8 cellular contexts compared by ENCODE assay signal in genomic region chr3:131380830-131381444, GRCh38. TPM values are rescaled to one million over a fixed set of nuclear protein-coding genes. Genes with fewer than 3 reads are reported as not detected.
DNase-seq lines count a peak whose midpoint lies in the region; ATAC-seq and TF ChIP-seq lines count a peak whose summit lies in the region.
"Not testable (repeated sequence)": the region's sequence is repeated elsewhere in the genome, so short reads cannot be mapped to it uniquely, and the experiment has no call there.

No MANE protein-coding gene starts in this region.

- H3K27ac ChIP-seq in A673 (ENCODE audit: low read depth, low read length, poor library complexity, severe bottlenecking): not testable (repeated sequence)
- H3K27ac ChIP-seq in epithelial cell of prostate (peak overlapping the region; percentile 50), right lobe of liver (peak overlapping the region; percentile 74 to 96 (median 82)), sigmoid colon (peak overlapping the region; percentile 83 to 93 (median 86))

- H3K27ac Mint-ChIP-seq in activated naive CD4-positive, alpha-beta T cell treated with anti-CD3 and anti-CD28 coated beads, Interleukin-2, amount 50 U/mL, for 24 hours: peak overlapping the region; percentile 92

- not testable (repeated sequence) for H3K4me1 ChIP-seq in A673 (ENCODE audit: insufficient read depth, low read length, poor library complexity, severe bottlenecking)
- H3K4me1 ChIP-seq in right lobe of liver (peaks cover 0 to 36% (median 9%) of the 10 kb centered on the region in 4 donors), sigmoid colon (peaks cover 0 to 28% (median 20%) of the 10 kb centered on the region in 4 donors)

- H3K4me3 ChIP-seq in A673 (ENCODE audit: low read depth, low read length, poor library complexity, severe bottlenecking) (peak overlapping the region; percentile 34), right lobe of liver (peak overlapping the region; percentile 63 to 97 (median 81)), sigmoid colon (peak overlapping the region; percentile 68 to 100 (median 74))

- POLR2A ChIA-PET in A673 (lab: Charles Lee; ENCODE audit: low non-redundant PET): not testable (repeated sequence)

- H3K27me3 Mint-ChIP-seq in activated naive CD4-positive, alpha-beta T cell treated with anti-CD3 and anti-CD28 coated beads, Interleukin-2, amount 50 U/mL, for 24 hours: not testable (repeated sequence)

- TF ChIP-seq EP300 in sigmoid colon (IDR thresholded peaks at IDR 0.05): not testable (repeated sequence)

- TF ChIP-seq POLR2A in right lobe of liver (IDR thresholded peaks at IDR 0.05): not testable (repeated sequence)
- peak; percentile 35 to 51 for TF ChIP-seq POLR2A in sigmoid colon (IDR thresholded peaks at IDR 0.05)

- intact Hi-C loops in A673 (cut with micrococcal nuclease; ENCODE audit: unreplicated experiment); right lobe of liver (cut with DNase I): not testable (repeated sequence)
- intact Hi-C loops in sigmoid colon (cut with DNase I): loop anchor here (5.0 to 10.0 kb wide), 2 partner anchors 489 to 636 kb away; partner anchors contain the start of genes ATP2C1 and PIK3R4

- not testable (repeated sequence) for H3K36me3 ChIP-seq in A673 (ENCODE audit: insufficient read depth, low read length, poor library complexity, severe bottlenecking)
- H3K36me3 ChIP-seq in right lobe of liver (peaks cover 0 to 18% (median 2%) of the 10 kb centered on the region in 4 donors), sigmoid colon (peaks cover 0 to 33% (median 2%) of the 10 kb centered on the region in 4 donors)

- H3K4me1 Mint-ChIP-seq in activated naive CD4-positive, alpha-beta T cell treated with anti-CD3 and anti-CD28 coated beads, Interleukin-2, amount 50 U/mL, for 24 hours: peaks cover 20% of the 10 kb centered on the region

- WGBS in right lobe of liver (ENCODE audit: insufficient coverage, low coverage, low lambda C conversion rate, missing lambda C conversion rate): 6% methylated on average over 15 of the region's 16 CpGs
- WGBS in sigmoid colon, 2 donors: 5 to 15% methylated on average over 16 of the region's 16 CpGs

- not testable (repeated sequence) for BruUV-seq in A673 (replicated peaks; lab: Mats Ljungman, UMichigan)

- ATAC-seq in GM19035 (IDR thresholded peaks at IDR 0.05; ENCODE audit: unreplicated experiment) (peak; percentile 18), HG02981 (IDR thresholded peaks at IDR 0.05; ENCODE audit: unreplicated experiment) (peak; percentile 0), right lobe of liver (peak in 3 of 4 donors; percentile 3 to 7 (median 6))

- not testable (repeated sequence) for H3K27me3 ChIP-seq in A673 (replicated peaks; ENCODE audit: insufficient read depth, low read depth, low read length, poor library complexity); right lobe of liver; sigmoid colon

- H3K9me3 ChIP-seq in A673 (ENCODE audit: low read depth, low read length, poor library complexity, severe bottlenecking); right lobe of liver; sigmoid colon: not testable (repeated sequence)

- H3K4me3 Mint-ChIP-seq in activated naive CD4-positive, alpha-beta T cell treated with anti-CD3 and anti-CD28 coated beads, Interleukin-2, amount 50 U/mL, for 24 hours: peak overlapping the region; percentile 95

- not testable (repeated sequence) for H3K36me3 Mint-ChIP-seq in activated naive CD4-positive, alpha-beta T cell treated with anti-CD3 and anti-CD28 coated beads, Interleukin-2, amount 50 U/mL, for 24 hours

- CTCF ChIA-PET in A673 (lab: Charles Lee): not testable (repeated sequence)

- DNase-seq in A673 (ENCODE audit: low spot score); epithelial cell of prostate (ENCODE audit: low read depth, low spot score); right lobe of liver; sigmoid colon: not testable (repeated sequence)
- peak; percentile 36 for DNase-seq in NOMO-1 treated with dmso at 0.1 percent for 144 hours (lab: John Stamatoyannopoulos, UW; ENCODE audit: unreplicated experiment)

- H3K9me3 Mint-ChIP-seq in activated naive CD4-positive, alpha-beta T cell treated with anti-CD3 and anti-CD28 coated beads, Interleukin-2, amount 50 U/mL, for 24 hours: not testable (repeated sequence)

- not testable (repeated sequence) for TF ChIP-seq CTCF in A673 (conservative IDR thresholded peaks at IDR 0.05; ENCODE audit: low read depth, low read length); right lobe of liver (IDR thresholded peaks at IDR 0.05); sigmoid colon (IDR thresholded peaks at IDR 0.05)

RNA-seq across cellular contexts. Expression of gene NUDT16, which starts 0.6 kb away (rescaled TPM):
- total RNA-seq in A673 (2021) (0.24 and 0.59 TPM in 2 replicates), right lobe of liver (10 to 100 TPM; 16.7 to 36.4 (median 20.3) TPM), sigmoid colon (10 to 100 TPM; 17.6 to 26.0 (median 21.8) TPM)
- 10 to 100 TPM; 28.2 to 36.2 (median 36.1) TPM for polyA plus RNA-seq in sigmoid colon

Comparison
In these comparisons a context has a peak if more than half of its experiments do, and no peak if none do; other contexts are left out.
1. RNA of gene NUDT16, which starts 0.6 kb away (total RNA-seq): 17.6 to 26.0 TPM in sigmoid colon and 16.7 to 36.4 TPM in right lobe of liver; 0.24 to 0.59 TPM in A673; every median in the first group is over 10 times any median in the second.
2. Peak in every context shown above with its lines, with median percentiles within 50 percentile points of each other: H3K4me3 ChIP-seq and ATAC-seq.